ENCODE assay signal across 20 cellular contexts in genomic region chr2:236633764-236634163, GRCh38.
DNase-seq lines count a peak whose midpoint lies in the region; ATAC-seq and TF ChIP-seq lines count a peak whose summit lies in the region.
"Had no signal": no experiment of that assay in that cellular context is flagged by ENCODE, and none has a peak within 500 bp of the region (broad histone marks: within the 10 kb centered on the region; RNA-seq: fewer than 3 reads in every experiment).

No MANE protein-coding gene starts in this region.

- H3K4me1 Mint-ChIP-seq in nephron progenitor cell = peaks cover 52% of the 10 kb centered on the region
- H3K4me1 Mint-ChIP-seq in glutamatergic neuron (ENCODE audit: low read depth, unreplicated experiment) = no peaks in the 10 kb centered on the region
- H3K4me1 Mint-ChIP-seq: CD8-positive, alpha-beta memory T cell had no signal

- no peak for TF ChIP-seq EP300 in suprapubic skin (IDR thresholded peaks at IDR 0.05)

- no peak overlapping the region for H3K27ac ChIP-seq in right atrium auricular region
- H3K27ac ChIP-seq in suprapubic skin = no peak overlapping the region
- H3K27ac ChIP-seq: C4-2B had no signal

- H3K27me3 Mint-ChIP-seq in nephron progenitor cell (ENCODE audit: low read depth, poor library complexity) = peaks cover 35% of the 10 kb centered on the region
- H3K27me3 Mint-ChIP-seq in glutamatergic neuron (ENCODE audit: unreplicated experiment) = peaks cover 15% of the 10 kb centered on the region

- intact Hi-C loops in Right ventricle myocardium superior (cut with DNase I) = loop anchor here (5.0 kb wide), 1 partner anchor 321 kb away; no protein-coding TSS in a partner anchor

- H3K9me3 ChIP-seq in right atrium auricular region (no peaks in the 10 kb centered on the region), suprapubic skin (no peaks in the 10 kb centered on the region)
- H3K9me3 ChIP-seq: SK-N-SH had no signal

- H3K36me3 ChIP-seq in right atrium auricular region (no peaks in the 10 kb centered on the region), suprapubic skin (no peaks in the 10 kb centered on the region)

- WGBS in suprapubic skin = 91% methylated on average over 18 of the region's 20 CpGs

- H3K27ac Mint-ChIP-seq in nephron progenitor cell (no peak overlapping the region), glutamatergic neuron (ENCODE audit: unreplicated experiment) (no peak overlapping the region)
- H3K27ac Mint-ChIP-seq: CD8-positive, alpha-beta memory T cell had no signal

- no peak overlapping the region for H3K4me3 Mint-ChIP-seq in nephron progenitor cell
- H3K4me3 Mint-ChIP-seq in glutamatergic neuron (ENCODE audit: unreplicated experiment) = no peak overlapping the region
- H3K4me3 Mint-ChIP-seq: CD8-positive, alpha-beta memory T cell had no signal

- H3K9me3 Mint-ChIP-seq in nephron progenitor cell = no peaks in the 10 kb centered on the region
- H3K9me3 Mint-ChIP-seq in glutamatergic neuron (ENCODE audit: unreplicated experiment) = peaks cover 2% of the 10 kb centered on the region
- H3K9me3 Mint-ChIP-seq: CD8-positive, alpha-beta memory T cell had no signal

- peaks cover 0 to 18% of the 10 kb centered on the region in 2 donors for H3K4me1 ChIP-seq in right atrium auricular region
- peaks cover 7% of the 10 kb centered on the region for H3K4me1 ChIP-seq in suprapubic skin

- no peak overlapping the region for H3K4me3 ChIP-seq in right atrium auricular region
- H3K4me3 ChIP-seq in suprapubic skin = no peak overlapping the region

- H3K27me3 ChIP-seq in right atrium auricular region (no peaks in the 10 kb centered on the region), suprapubic skin (peaks cover 1% of the 10 kb centered on the region)

- peak; percentile 52 for DNase-seq in right atrium auricular region (ENCODE audit: low spot score)
- DNase-seq in Right ventricle myocardium superior = no peak
- peak; percentile 45 for DNase-seq in nephron progenitor cell
- peak; percentile 46 to 74 for DNase-seq in suprapubic skin (ENCODE audit: low spot score in 2 of 2)
- DNase-seq in DMS114 treated with DMSO at 0.1 percent for 48 hours (lab: John Stamatoyannopoulos, UW; ENCODE audit: unreplicated experiment) = no peak
- DNase-seq in glutamatergic neuron = no peak
- no peak for DNase-seq in activated gamma-delta T cell treated with Interleukin-2 at 50 U/mL for 16 hours
- DNase-seq: CD8-positive, alpha-beta memory T cell; DMS53; GDM1; Karpas-422; NCI-H1694; NCI-H2081; NCI-H2171; NCI-H524 treated with DMSO at 0.1 percent for 48 hours; NCI-H82; RPMI8226; SIG-M5; SK-N-SH had no signal

- no peak for ATAC-seq in Right ventricle myocardium superior (ENCODE audit: poor library complexity)

- no peak for TF ChIP-seq POLR2A in suprapubic skin (IDR thresholded peaks at IDR 0.05)

- TF ChIP-seq CTCF in right atrium auricular region (IDR thresholded peaks at IDR 0.05) = no peak
- no peak for TF ChIP-seq CTCF in nephron progenitor cell (IDR thresholded peaks at IDR 0.05)
- TF ChIP-seq CTCF in suprapubic skin (IDR thresholded peaks at IDR 0.05) = no peak
- TF ChIP-seq CTCF in glutamatergic neuron (IDR thresholded peaks at IDR 0.05; ENCODE audit: partially characterized antibody, unreplicated experiment) = no peak

- H3K36me3 Mint-ChIP-seq in nephron progenitor cell (ENCODE audit: low read depth) = no peaks in the 10 kb centered on the region
- peaks cover 13% of the 10 kb centered on the region for H3K36me3 Mint-ChIP-seq in glutamatergic neuron (ENCODE audit: unreplicated experiment)
- H3K36me3 Mint-ChIP-seq: CD8-positive, alpha-beta memory T cell had no signal

Comparison
In these comparisons a context has a peak if more than half of its experiments do, and no peak if none do; other contexts are left out.
1. DNase-seq: peak in right atrium auricular region (single experiment), nephron progenitor cell (single experiment) and suprapubic skin (2 of 2); none in Right ventricle myocardium superior (single experiment), DMS114 treated with DMSO at 0.1 percent for 48 hours (single experiment), glutamatergic neuron (single experiment) and activated gamma-delta T cell treated with Interleukin-2 at 50 U/mL for 16 hours (single experiment).